Comparison of ENCODE assay signal across 8 cellular contexts in genomic region chr5:139658928-139659667, GRCh38. TPM values are rescaled to one million over a fixed set of nuclear protein-coding genes. Genes with fewer than 3 reads are reported as not detected.
DNase-seq lines count a peak whose midpoint lies in the region; ATAC-seq and TF ChIP-seq lines count a peak whose summit lies in the region.

No MANE protein-coding gene starts in this region.

- peaks cover 82% of the 10 kb centered on the region for H4K20me1 ChIP-seq in GM23338 (replicated peaks; ENCODE audit: insufficient read depth)

- ATAC-seq in GM23338 (peak; percentile 7), Right ventricle myocardium superior (ENCODE audit: poor library complexity) (peak; percentile 4)

- WGBS in sigmoid colon, 2 donors, result 43 to 49% methylated on average over 15 of the region's 15 CpGs

- peaks cover 8% of the 10 kb centered on the region; the same call in 1 of the 2 replicates for H3F3A ChIP-seq in GM23338 (replicated peaks; ENCODE audit: low read depth)

- H3K27ac ChIP-seq in GM23338 (ENCODE audit: low read depth), result peak overlapping the region; percentile 45; the same call in 1 of the 2 replicates
- peak overlapping the region; percentile 92 to 95 (median 94) for H3K27ac ChIP-seq in sigmoid colon

- H3K4me3 Mint-ChIP-seq in GM23338, result peak overlapping the region; percentile 32; the same call in 2 of the 3 replicates
- H3K4me3 Mint-ChIP-seq in activated naive CD4-positive, alpha-beta T cell treated with anti-CD3 and anti-CD28 coated beads for 36 hours, result no peak overlapping the region

- no peak overlapping the region for H2AFZ ChIP-seq in GM23338

- TF ChIP-seq POLR2A in sigmoid colon (IDR thresholded peaks at IDR 0.05), result no peak

- no peaks in the 10 kb centered on the region for H3K36me3 Mint-ChIP-seq in GM23338 (ENCODE audit: low read depth)
- H3K36me3 Mint-ChIP-seq in activated naive CD4-positive, alpha-beta T cell treated with anti-CD3 and anti-CD28 coated beads for 36 hours (ENCODE audit: low read depth), result no peaks in the 10 kb centered on the region

- peaks cover 32% of the 10 kb centered on the region for H3K27me3 Mint-ChIP-seq in GM23338 (ENCODE audit: insufficient read depth, low read depth, poor library complexity)
- peaks cover 13% of the 10 kb centered on the region for H3K27me3 Mint-ChIP-seq in activated naive CD4-positive, alpha-beta T cell treated with anti-CD3 and anti-CD28 coated beads for 36 hours (ENCODE audit: low read depth)

- H3K9me3 Mint-ChIP-seq in GM23338, result no peaks in the 10 kb centered on the region
- no peaks in the 10 kb centered on the region for H3K9me3 Mint-ChIP-seq in activated naive CD4-positive, alpha-beta T cell treated with anti-CD3 and anti-CD28 coated beads for 36 hours

- H3K27me3 ChIP-seq in GM23338 (ENCODE audit: insufficient read depth), result no peaks in the 10 kb centered on the region
- H3K27me3 ChIP-seq in sigmoid colon, result no peaks in the 10 kb centered on the region

- H3K36me3 ChIP-seq in GM23338 (ENCODE audit: insufficient read depth) (no peaks in the 10 kb centered on the region), sigmoid colon (no peaks in the 10 kb centered on the region)

- peak overlapping the region; percentile 3; the same call in 1 of the 2 replicates for H3K4me3 ChIP-seq in GM23338
- peak overlapping the region; percentile 1 to 29 (median 18) for H3K4me3 ChIP-seq in sigmoid colon

- H3K9me3 ChIP-seq in sigmoid colon, result no peaks in the 10 kb centered on the region

- peaks cover 97% of the 10 kb centered on the region for H3K79me2 ChIP-seq in GM23338 (replicated peaks; ENCODE audit: insufficient read depth)

- DNase-seq in GM23338 (ENCODE audit: low spot score) (peak; percentile 57), T1000 (lab: John Stamatoyannopoulos, UW) (peak; percentile 68), Right ventricle myocardium superior (peak; percentile 70), sigmoid colon (no peak), DMS79 treated with DMSO at 0.1 percent for 48 hours (lab: John Stamatoyannopoulos, UW) (no peak), OCI-M1 (lab: John Stamatoyannopoulos, UW) (no peak), SKM-1 treated with dmso at 0.1 percent for 144 hours (lab: John Stamatoyannopoulos, UW; ENCODE audit: unreplicated experiment) (no peak)
- DNase-seq in activated naive CD4-positive, alpha-beta T cell treated with anti-CD3 and anti-CD28 coated beads for 36 hours, result no peak

- TF ChIP-seq CTCF in GM23338 (conservative IDR thresholded peaks at IDR 0.05; ENCODE audit: low read depth in 2 of 2), result no peak
- no peak for TF ChIP-seq CTCF in sigmoid colon (IDR thresholded peaks at IDR 0.05)

- CTCF ChIA-PET in activated naive CD4-positive, alpha-beta T cell treated with anti-CD3 and anti-CD28 coated beads for 36 hours (lab: Charles Lee), result no interaction called here

- intact Hi-C loops in Right ventricle myocardium superior (cut with DNase I) (no loop called here), sigmoid colon (cut with DNase I) (no loop called here)
- intact Hi-C loops in activated naive CD4-positive, alpha-beta T cell treated with anti-CD3 and anti-CD28 coated beads for 36 hours (cut with micrococcal nuclease), result no loop called here

- peaks cover 79% of the 10 kb centered on the region for H3K4me1 Mint-ChIP-seq in GM23338
- peaks cover 3% of the 10 kb centered on the region for H3K4me1 Mint-ChIP-seq in activated naive CD4-positive, alpha-beta T cell treated with anti-CD3 and anti-CD28 coated beads for 36 hours (ENCODE audit: low read depth)

- H3K9me2 ChIP-seq in GM23338 (ENCODE audit: insufficient read depth), result no peaks in the 10 kb centered on the region

- no peak for TF ChIP-seq EP300 in sigmoid colon (IDR thresholded peaks at IDR 0.05)

- peak overlapping the region; percentile 68 for H3K4me2 ChIP-seq in GM23338

- H3K27ac Mint-ChIP-seq in GM23338, result no peak overlapping the region
- H3K27ac Mint-ChIP-seq in activated naive CD4-positive, alpha-beta T cell treated with anti-CD3 and anti-CD28 coated beads for 36 hours, result no peak overlapping the region

- H3K4me1 ChIP-seq in GM23338 (ENCODE audit: insufficient read depth), result peaks cover 59% of the 10 kb centered on the region
- peaks cover 0 to 82% (median 78%) of the 10 kb centered on the region in 4 donors for H3K4me1 ChIP-seq in sigmoid colon

TF ChIP-seq in GM23338, 12 proteins besides CTCF, POLR2A, EP300 and RAD21 (continues in another document):
- no peak for TF ChIP-seq ZNF114 (CRISPR knock-in tag; IDR thresholded peaks at IDR 0.05)
- no peak for TF ChIP-seq EZH2 (IDR thresholded peaks at IDR 0.05; ENCODE audit: low read depth, unreplicated experiment)
- TF ChIP-seq POLR2AphosphoS5 (IDR thresholded peaks at IDR 0.05; ENCODE audit: low read depth), result no peak
- TF ChIP-seq EZH2phosphoT487 (IDR thresholded peaks at IDR 0.05; ENCODE audit: unreplicated experiment), result no peak
- no peak for TF ChIP-seq NANOG (IDR thresholded peaks at IDR 0.05; ENCODE audit: borderline replicate concordance)
- TF ChIP-seq ETS1 (IDR thresholded peaks at IDR 0.05), result no peak
- TF ChIP-seq ZNF462 (CRISPR knock-in tag; IDR thresholded peaks at IDR 0.05), result no peak
- TF ChIP-seq JUNB (IDR thresholded peaks at IDR 0.05; ENCODE audit: unreplicated experiment), result no peak
- TF ChIP-seq ZNF331 (CRISPR knock-in tag; IDR thresholded peaks at IDR 0.05; ENCODE audit: low read depth), result no peak

RNA-seq across cellular contexts. Expression of gene CXXC5, which starts 10.9 kb away (rescaled TPM):
- total RNA-seq in GM23338 (2014; rRNA removed; shearing (Covaris generic)), result 97.9 and 111 TPM in 2 replicates
- polyA plus RNA-seq in GM23338 (2016; fragmentation: Nextera tagmentation; extraction: Ambion mirVana), result 63.3 and 65.0 TPM in 2 replicates
- total RNA-seq in Right ventricle myocardium superior, result 67.3 TPM
- 10 to 100 TPM; 16.7 to 25.3 (median 18.5) TPM for total RNA-seq in sigmoid colon
- polyA plus RNA-seq in sigmoid colon, result 10 to 100 TPM; 15.7 to 30.0 (median 28.1) TPM
- 1 to 10 TPM; 1.2 to 1.7 TPM for total RNA-seq in activated naive CD4-positive, alpha-beta T cell treated with anti-CD3 and anti-CD28 coated beads for 36 hours

Comparison
In these comparisons a context has a peak if more than half of its experiments do, and no peak if none do; other contexts are left out.
1. DNase-seq: peak in GM23338 (single experiment), T1000 (single experiment) and Right ventricle myocardium superior (single experiment); none in sigmoid colon (single experiment), DMS79 treated with DMSO at 0.1 percent for 48 hours (single experiment), activated naive CD4-positive, alpha-beta T cell treated with anti-CD3 and anti-CD28 coated beads for 36 hours (single experiment), OCI-M1 (single experiment) and SKM-1 treated with dmso at 0.1 percent for 144 hours (single experiment).
2. RNA of gene CXXC5, which starts 10.9 kb away (total RNA-seq): 97.9 to 111 TPM in GM23338, 67.3 TPM in Right ventricle myocardium superior (single experiment) and 16.7 to 25.3 TPM in sigmoid colon; 1.2 to 1.7 TPM in activated naive CD4-positive, alpha-beta T cell treated with anti-CD3 and anti-CD28 coated beads for 36 hours; every median in the first group is over 4 times any median in the second.